Comparison of ENCODE assay signal across 13 cellular contexts in genomic region chr2:101300164-101300563, GRCh38. TPM values are rescaled to one million over a fixed set of nuclear protein-coding genes. Genes with fewer than 3 reads are reported as not detected.
DNase-seq lines count a peak whose midpoint lies in the region; ATAC-seq and TF ChIP-seq lines count a peak whose summit lies in the region.
"Had no signal": no experiment of that assay in that cellular context is flagged by ENCODE, and none has a peak within 500 bp of the region (broad histone marks: within the 10 kb centered on the region; RNA-seq: fewer than 3 reads in every experiment).

No MANE protein-coding gene starts in this region.

- peak; percentile 56 for ATAC-seq in GM18498 (IDR thresholded peaks at IDR 0.05; ENCODE audit: unreplicated experiment)
- no peak for ATAC-seq in GM18519 (IDR thresholded peaks at IDR 0.05; ENCODE audit: low FRiP score, unreplicated experiment)
- ATAC-seq: left lung had no signal

- no peak for TF ChIP-seq CTCF in nephron progenitor cell (IDR thresholded peaks at IDR 0.05)

- peak; percentile 51 for DNase-seq in activated naive CD4-positive, alpha-beta T cell treated with anti-CD3 and anti-CD28 coated beads for 36 hours
- DNase-seq in activated naive CD4-positive, alpha-beta T cell treated with anti-CD3 and anti-CD28 coated beads, Interleukin-2, amount 10 ng/mL, durations not matched to agents 7 days and 5 days: no peak
- DNase-seq in activated T-helper 1 cell treated with anti-CD3 and anti-CD28 coated beads, Interleukin-12 subunit alpha, Interleukin-12 subunit beta, Interleukin-2, Interleukin-4 antibody, amounts not matched to agents 30 ng/mL and 10 ng/mL and 1 ng/mL, durations not matched to agents 14 hours and 24 hours and 36 hours (ENCODE audit: low spot score): no peak
- DNase-seq in nephron progenitor cell (no peak), foreskin melanocyte (no peak), NCI-H1694 treated with DMSO at 0.1 percent for 48 hours (lab: John Stamatoyannopoulos, UW) (no peak)
- DNase-seq: GOT3, left lung, NCI-H1105 treated with DMSO at 0.1 percent for 48 hours, RPMI8226, spleen had no signal

- H3K36me3 Mint-ChIP-seq in activated naive CD4-positive, alpha-beta T cell treated with anti-CD3 and anti-CD28 coated beads for 36 hours (ENCODE audit: low read depth): peaks cover 14% of the 10 kb centered on the region
- peaks cover 65% of the 10 kb centered on the region for H3K36me3 Mint-ChIP-seq in activated naive CD4-positive, alpha-beta T cell treated with anti-CD3 and anti-CD28 coated beads, Interleukin-2, amount 10 ng/mL, durations not matched to agents 7 days and 5 days
- peaks cover 35% of the 10 kb centered on the region for H3K36me3 Mint-ChIP-seq in activated T-helper 1 cell treated with anti-CD3 and anti-CD28 coated beads, Interleukin-12 subunit alpha, Interleukin-12 subunit beta, Interleukin-2, Interleukin-4 antibody, amounts not matched to agents 30 ng/mL and 10 ng/mL and 1 ng/mL, durations not matched to agents 14 hours and 24 hours and 36 hours (ENCODE audit: low read depth)
- peaks cover 50% of the 10 kb centered on the region for H3K36me3 Mint-ChIP-seq in nephron progenitor cell (ENCODE audit: low read depth)

- intact Hi-C loops in activated naive CD4-positive, alpha-beta T cell treated with anti-CD3 and anti-CD28 coated beads for 36 hours (cut with micrococcal nuclease): loop anchor here (10.0 kb wide), 2 partner anchors 485 to 1125 kb away; partner anchors contain the start of gene IL18RAP
- intact Hi-C loops in activated T-helper 1 cell treated with anti-CD3 and anti-CD28 coated beads, Interleukin-12 subunit alpha, Interleukin-12 subunit beta, Interleukin-2, Interleukin-4 antibody, amounts not matched to agents 30 ng/mL and 10 ng/mL and 1 ng/mL, durations not matched to agents 14 hours and 24 hours and 36 hours (cut with micrococcal nuclease): loop anchor here (10.0 kb wide), 1 partner anchor 485 kb away; no protein-coding TSS in a partner anchor

- H3K4me3 Mint-ChIP-seq in activated naive CD4-positive, alpha-beta T cell treated with anti-CD3 and anti-CD28 coated beads for 36 hours: no peak overlapping the region
- no peak overlapping the region for H3K4me3 Mint-ChIP-seq in activated naive CD4-positive, alpha-beta T cell treated with anti-CD3 and anti-CD28 coated beads, Interleukin-2, amount 10 ng/mL, durations not matched to agents 7 days and 5 days
- H3K4me3 Mint-ChIP-seq in activated T-helper 1 cell treated with anti-CD3 and anti-CD28 coated beads, Interleukin-12 subunit alpha, Interleukin-12 subunit beta, Interleukin-2, Interleukin-4 antibody, amounts not matched to agents 30 ng/mL and 10 ng/mL and 1 ng/mL, durations not matched to agents 14 hours and 24 hours and 36 hours: peak overlapping the region; percentile 0
- no peak overlapping the region for H3K4me3 Mint-ChIP-seq in nephron progenitor cell

- H3K27ac Mint-ChIP-seq in activated naive CD4-positive, alpha-beta T cell treated with anti-CD3 and anti-CD28 coated beads for 36 hours: no peak overlapping the region
- no peak overlapping the region for H3K27ac Mint-ChIP-seq in activated naive CD4-positive, alpha-beta T cell treated with anti-CD3 and anti-CD28 coated beads, Interleukin-2, amount 10 ng/mL, durations not matched to agents 7 days and 5 days
- H3K27ac Mint-ChIP-seq in activated T-helper 1 cell treated with anti-CD3 and anti-CD28 coated beads, Interleukin-12 subunit alpha, Interleukin-12 subunit beta, Interleukin-2, Interleukin-4 antibody, amounts not matched to agents 30 ng/mL and 10 ng/mL and 1 ng/mL, durations not matched to agents 14 hours and 24 hours and 36 hours: no peak overlapping the region
- peak overlapping the region; percentile 24 for H3K27ac Mint-ChIP-seq in nephron progenitor cell

- H3K9me3 Mint-ChIP-seq in activated naive CD4-positive, alpha-beta T cell treated with anti-CD3 and anti-CD28 coated beads for 36 hours: no peaks in the 10 kb centered on the region
- H3K9me3 Mint-ChIP-seq in activated naive CD4-positive, alpha-beta T cell treated with anti-CD3 and anti-CD28 coated beads, Interleukin-2, amount 10 ng/mL, durations not matched to agents 7 days and 5 days: no peaks in the 10 kb centered on the region
- H3K9me3 Mint-ChIP-seq in activated T-helper 1 cell treated with anti-CD3 and anti-CD28 coated beads, Interleukin-12 subunit alpha, Interleukin-12 subunit beta, Interleukin-2, Interleukin-4 antibody, amounts not matched to agents 30 ng/mL and 10 ng/mL and 1 ng/mL, durations not matched to agents 14 hours and 24 hours and 36 hours: no peaks in the 10 kb centered on the region
- H3K9me3 Mint-ChIP-seq in nephron progenitor cell: no peaks in the 10 kb centered on the region

- no peaks in the 10 kb centered on the region for H3K27me3 Mint-ChIP-seq in activated naive CD4-positive, alpha-beta T cell treated with anti-CD3 and anti-CD28 coated beads for 36 hours (ENCODE audit: low read depth)
- H3K27me3 Mint-ChIP-seq in activated naive CD4-positive, alpha-beta T cell treated with anti-CD3 and anti-CD28 coated beads, Interleukin-2, amount 10 ng/mL, durations not matched to agents 7 days and 5 days: no peaks in the 10 kb centered on the region
- H3K27me3 Mint-ChIP-seq in activated T-helper 1 cell treated with anti-CD3 and anti-CD28 coated beads, Interleukin-12 subunit alpha, Interleukin-12 subunit beta, Interleukin-2, Interleukin-4 antibody, amounts not matched to agents 30 ng/mL and 10 ng/mL and 1 ng/mL, durations not matched to agents 14 hours and 24 hours and 36 hours (ENCODE audit: insufficient read depth): no peaks in the 10 kb centered on the region
- H3K27me3 Mint-ChIP-seq in nephron progenitor cell (ENCODE audit: low read depth, poor library complexity): no peaks in the 10 kb centered on the region

- CTCF ChIA-PET in activated naive CD4-positive, alpha-beta T cell treated with anti-CD3 and anti-CD28 coated beads for 36 hours (lab: Charles Lee): interaction anchor here (1.1 kb wide), 1 partner anchor 479 kb away, joined by 3 read pairs; no protein-coding TSS in a partner anchor
- CTCF ChIA-PET in activated naive CD4-positive, alpha-beta T cell treated with anti-CD3 and anti-CD28 coated beads, Interleukin-2, amount 10 ng/mL, durations not matched to agents 7 days and 5 days (lab: Charles Lee): interaction anchor here (1.4 kb wide), 1 partner anchor 42 kb away, joined by 4 read pairs; no protein-coding TSS in a partner anchor

- H3K4me1 Mint-ChIP-seq in activated naive CD4-positive, alpha-beta T cell treated with anti-CD3 and anti-CD28 coated beads for 36 hours (ENCODE audit: low read depth): peaks cover 78% of the 10 kb centered on the region
- peaks cover 85% of the 10 kb centered on the region for H3K4me1 Mint-ChIP-seq in activated naive CD4-positive, alpha-beta T cell treated with anti-CD3 and anti-CD28 coated beads, Interleukin-2, amount 10 ng/mL, durations not matched to agents 7 days and 5 days
- peaks cover 70% of the 10 kb centered on the region for H3K4me1 Mint-ChIP-seq in activated T-helper 1 cell treated with anti-CD3 and anti-CD28 coated beads, Interleukin-12 subunit alpha, Interleukin-12 subunit beta, Interleukin-2, Interleukin-4 antibody, amounts not matched to agents 30 ng/mL and 10 ng/mL and 1 ng/mL, durations not matched to agents 14 hours and 24 hours and 36 hours (ENCODE audit: low read depth)
- H3K4me1 Mint-ChIP-seq in nephron progenitor cell: peaks cover 19% of the 10 kb centered on the region

RNA-seq across cellular contexts. Expression of gene RNF149, which starts 8.3 kb away (rescaled TPM):
- total RNA-seq in activated naive CD4-positive, alpha-beta T cell treated with anti-CD3 and anti-CD28 coated beads for 36 hours: 10 to 100 TPM; 25.0 to 27.1 TPM
- total RNA-seq in activated T-helper 1 cell treated with anti-CD3 and anti-CD28 coated beads, Interleukin-12 subunit alpha, Interleukin-12 subunit beta, Interleukin-2, Interleukin-4 antibody, amounts not matched to agents 30 ng/mL and 10 ng/mL and 1 ng/mL, durations not matched to agents 14 hours and 24 hours and 36 hours: 54.8 and 55.9 TPM in 2 replicates

RNA-seq across cellular contexts. Expression of gene CNOT11, which starts 47.5 kb away (rescaled TPM):
- 10 to 100 TPM; 38.3 to 40.3 TPM for total RNA-seq in activated naive CD4-positive, alpha-beta T cell treated with anti-CD3 and anti-CD28 coated beads for 36 hours
- 70.6 and 74.7 TPM in 2 replicates for total RNA-seq in activated T-helper 1 cell treated with anti-CD3 and anti-CD28 coated beads, Interleukin-12 subunit alpha, Interleukin-12 subunit beta, Interleukin-2, Interleukin-4 antibody, amounts not matched to agents 30 ng/mL and 10 ng/mL and 1 ng/mL, durations not matched to agents 14 hours and 24 hours and 36 hours
